In genomic region chr1:44220001-44220751, GRCh38 we compare ENCODE assay signal across 18 cellular contexts. TPM values are rescaled to one million over a fixed set of nuclear protein-coding genes. Genes with fewer than 3 reads are reported as not detected.
DNase-seq lines count a peak whose midpoint lies in the region; ATAC-seq and TF ChIP-seq lines count a peak whose summit lies in the region.
"Had no signal": no experiment of that assay in that cellular context is flagged by ENCODE, and none has a peak within 500 bp of the region (broad histone marks: within the 10 kb centered on the region; RNA-seq: fewer than 3 reads in every experiment).

No MANE protein-coding gene starts in this region.

- TF ChIP-seq CTCF in AG04450 (IDR thresholded peaks at IDR 0.05; ENCODE audit: low read depth, low read length), result peak; percentile 39
- TF ChIP-seq CTCF in astrocyte of the spinal cord (IDR thresholded peaks at IDR 0.05; ENCODE audit: low read depth, low read length), result no peak
- TF ChIP-seq CTCF in testis (IDR thresholded peaks at IDR 0.05), result no peak

- no peak overlapping the region for H2AK5ac ChIP-seq in mesenchymal stem cell (ENCODE audit: low read length, severe bottlenecking)

- no peak overlapping the region for H2AFZ ChIP-seq in GM23248
- no peak overlapping the region for H2AFZ ChIP-seq in mesenchymal stem cell (ENCODE audit: low read depth, low read length)

- H4K8ac ChIP-seq in mesenchymal stem cell (ENCODE audit: low read length), result peak overlapping the region; percentile 62

- no peak overlapping the region for H2BK15ac ChIP-seq in mesenchymal stem cell (ENCODE audit: low read depth, poor library complexity, severe bottlenecking)

- H3K79me2 ChIP-seq in GM23248 (ENCODE audit: insufficient read depth), result no peaks in the 10 kb centered on the region

- in situ Hi-C loops in GM23248 (cut with MboI) (loop anchor here (10.0 kb wide), 1 partner anchor 375 kb away; no protein-coding TSS in a partner anchor), astrocyte of the spinal cord (cut with HindIII; ENCODE audit: low sequenced_read_pairs) (no loop called here), HAP-1 (cut with MboI; ENCODE audit: low sequenced_read_pairs) (no loop called here)

- no peak overlapping the region for H2BK120ac ChIP-seq in mesenchymal stem cell (ENCODE audit: low read depth, low read length)

- WGBS in GM23248 (ENCODE audit: low coverage in 1 of 2, low lambda C conversion rate in 2 of 2, missing lambda C conversion rate in 2 of 2), 2 experiments, result 65 to 67% methylated on average over 27 to 31 of the region's 31 CpGs
- WGBS in mesenchymal stem cell, result 72% methylated on average over 26 of the region's 31 CpGs
- WGBS in testis, 2 donors, result 75 to 80% methylated on average over 1 to 31 of the region's 31 CpGs

- H3F3A ChIP-seq in GM23248 (ENCODE audit: insufficient read depth), result no peaks in the 10 kb centered on the region

- H3K9me3 ChIP-seq in AG04450 (ENCODE audit: control insufficient read depth, insufficient read depth, low read length), result no peaks in the 10 kb centered on the region; the same call in 1 of the 2 replicates
- H3K9me3 ChIP-seq in GM23248 (ENCODE audit: low read depth), result no peaks in the 10 kb centered on the region
- H3K9me3 ChIP-seq in mesenchymal stem cell (ENCODE audit: control insufficient read depth, low read length), result no peaks in the 10 kb centered on the region
- H3K9me3 ChIP-seq in testis, result no peaks in the 10 kb centered on the region
- no peaks in the 10 kb centered on the region for H3K9me3 ChIP-seq in HAP-1
- H3K9me3 ChIP-seq: esophagus squamous epithelium, thoracic aorta had no signal

- H3K4me3 ChIP-seq in AG04450 (ENCODE audit: low read depth, low read length) (no peak overlapping the region), GM23248 (no peak overlapping the region), astrocyte of the spinal cord (ENCODE audit: low read depth, low read length) (no peak overlapping the region), mesenchymal stem cell (ENCODE audit: insufficient read depth in 1 of 2, low read depth in 1 of 2, low read length in 2 of 2) (no peak overlapping the region), testis (no peak overlapping the region), HAP-1 (no peak overlapping the region)
- H3K4me3 ChIP-seq: esophagus squamous epithelium, thoracic aorta had no signal

- peaks cover 5% of the 10 kb centered on the region; the same call in 1 of the 2 replicates for H3K36me3 ChIP-seq in GM23248 (ENCODE audit: low read depth)
- peaks cover 67 to 74% of the 10 kb centered on the region in 2 experiments for H3K36me3 ChIP-seq in mesenchymal stem cell (ENCODE audit: control insufficient read depth in 1 of 2, insufficient read depth in 2 of 2, low read depth in 1 of 2, low read length in 2 of 2)
- no peaks in the 10 kb centered on the region for H3K36me3 ChIP-seq in testis (ENCODE audit: low read depth, missing control alignments)
- H3K36me3 ChIP-seq in HAP-1 (replicated peaks), result peaks cover 52% of the 10 kb centered on the region

- H3K9me2 ChIP-seq in GM23248 (ENCODE audit: insufficient read depth), result no peaks in the 10 kb centered on the region

- intact Hi-C loops in testis (cut with DNase I; ENCODE audit: low total_unique reads), result no loop called here

- H3K9ac ChIP-seq in GM23248, result peak overlapping the region; percentile 38
- H3K9ac ChIP-seq in mesenchymal stem cell (ENCODE audit: low read length), result no peak overlapping the region

- POLR2A ChIA-PET in AG04450 (lab: Yijun Ruan, JAX), result interaction anchor here (0.6 to 1.5 kb wide), 4 partner anchors 20 to 375 kb away, joined by 3 to 12 read pairs (median 4); no protein-coding TSS in a partner anchor

- H3K79me1 ChIP-seq in mesenchymal stem cell (replicated peaks; ENCODE audit: low read length, poor library complexity, severe bottlenecking), result peaks cover 15% of the 10 kb centered on the region

- CTCF ChIA-PET in AG04450 (lab: Charles Lee), result interaction anchor here (0.9 to 7.3 kb wide), 6 partner anchors 19 to 433 kb away, joined by 3 to 57 read pairs (median 14); no protein-coding TSS in a partner anchor

- H4K91ac ChIP-seq in mesenchymal stem cell (ENCODE audit: low read length), result no peak overlapping the region

- H3K4me1 ChIP-seq in GM23248 (ENCODE audit: insufficient read depth) (0 out of 2 replicates have a peak, but pooled peaks cover 8% of the 10 kb centered on the region), mesenchymal stem cell (ENCODE audit: control insufficient read depth, insufficient read depth, low read depth, low read length) (peaks cover 26% of the 10 kb centered on the region), testis (no peaks in the 10 kb centered on the region), HAP-1 (no peaks in the 10 kb centered on the region)
- H3K4me1 ChIP-seq: esophagus squamous epithelium had no signal

- H3K14ac ChIP-seq in mesenchymal stem cell (ENCODE audit: low read length in 2 of 2), result no peak overlapping the region

- peak overlapping the region in 1 of 2 experiments; percentile 7 for H3K18ac ChIP-seq in mesenchymal stem cell (ENCODE audit: low read depth in 1 of 2, low read length in 2 of 2)

- H3K27ac ChIP-seq in AG04450 (ENCODE audit: low read depth, low read length) (peak overlapping the region; percentile 52), GM23248 (peak overlapping the region; percentile 49), mesenchymal stem cell (ENCODE audit: low read length, poor library complexity, severe bottlenecking) (no peak overlapping the region), testis (no peak overlapping the region)
- H3K27ac ChIP-seq: esophagus squamous epithelium, thoracic aorta had no signal

- DNase-seq in AG04450 (ENCODE audit: low read depth, low spot score), result peak; percentile 54
- DNase-seq in GM23248, result peak; percentile 85
- DNase-seq in astrocyte of the spinal cord (ENCODE audit: low read depth, low spot score), result peak; percentile 35
- peak; percentile 92 for DNase-seq in mesenchymal stem cell
- DNase-seq in testis, result no peak
- no peak for DNase-seq in HAP-1 (ENCODE audit: low spot score in 2 of 2)
- DNase-seq in pons (ENCODE audit: low spot score), result no peak
- DNase-seq: activated CD4-positive, alpha-beta memory T cell treated with anti-CD3 and anti-CD28 coated beads, Interleukin-2, amount 10 ng/mL, durations not matched to agents 7 days and 5 days; activated gamma-delta T cell; esophagus squamous epithelium; KBM-7; left colon; NCI-H1105 treated with DMSO at 0.1 percent for 48 hours; NCI-H2171 treated with DMSO at 0.1 percent for 48 hours; NK-92 treated with Interleukin-12 subunit alpha and Interleukin-12 subunit beta, amount 100 ng/mL, for 24 hours; SIG-M5 had no signal

- no peaks in the 10 kb centered on the region for H4K20me1 ChIP-seq in GM23248 (ENCODE audit: insufficient read depth)

- H3K27me3 ChIP-seq in AG04450 (ENCODE audit: control insufficient read depth, insufficient read depth, low read length) (no peaks in the 10 kb centered on the region), GM23248 (replicated peaks; ENCODE audit: insufficient read depth) (no peaks in the 10 kb centered on the region), mesenchymal stem cell (ENCODE audit: control insufficient read depth in 1 of 2, insufficient read depth in 1 of 2, low read length in 2 of 2) (no peaks in the 10 kb centered on the region), testis (no peaks in the 10 kb centered on the region), HAP-1 (ENCODE audit: low read depth) (no peaks in the 10 kb centered on the region)
- H3K27me3 ChIP-seq: esophagus squamous epithelium had no signal

- no peak for ATAC-seq in HG03025 (IDR thresholded peaks at IDR 0.05; ENCODE audit: low FRiP score, unreplicated experiment)
- ATAC-seq: left colon had no signal

- no peak overlapping the region for H3K23ac ChIP-seq in mesenchymal stem cell (ENCODE audit: low read length in 2 of 2)

- H3K4me2 ChIP-seq in GM23248 (ENCODE audit: unreplicated experiment), result peak overlapping the region; percentile 31
- no peak overlapping the region for H3K4me2 ChIP-seq in mesenchymal stem cell (ENCODE audit: low read length, poor library complexity, severe bottlenecking)

- TF ChIP-seq POLR2A in testis (IDR thresholded peaks at IDR 0.05), result no peak

- no peak overlapping the region for H2BK5ac ChIP-seq in mesenchymal stem cell (ENCODE audit: low read depth, low read length, poor library complexity, severe bottlenecking)

- H3K4ac ChIP-seq in mesenchymal stem cell (ENCODE audit: low read depth in 1 of 2, low read length in 2 of 2), result no peak overlapping the region

- H2BK12ac ChIP-seq in mesenchymal stem cell (ENCODE audit: low read length in 2 of 2), result peak overlapping the region in 1 of 2 experiments; percentile 7

RNA-seq across cellular contexts. Expression of gene DMAP1, which starts 6.9 kb away (rescaled TPM):
- polyA plus RNA-seq in AG04450 (2011; rRNA removed) (27.0 and 31.5 TPM in 2 replicates), GM23248 (2016; fragmentation: Nextera tagmentation; extraction: Ambion mirVana) (30.5 and 32.7 TPM in 2 replicates), testis (ENCODE audit: insufficient read depth, low read depth, low replicate concordance) (54.2 TPM)
- 48.4 and 50.3 TPM in 2 replicates for polyA minus RNA-seq in AG04450 (2011; rRNA and poly(A)+ RNA removed)
- 9.6 and 16.0 TPM in 2 replicates for total RNA-seq in GM23248 (2014; rRNA removed; shearing (Covaris generic))
- polyA plus RNA-seq in mesenchymal stem cell (2013, experiment 1 of 2), result 18.5 TPM
- 18.4 TPM for polyA plus RNA-seq in mesenchymal stem cell (2013, experiment 2 of 2)
- 10 to 100 TPM; 84.2 to 86.6 TPM for total RNA-seq in testis

Comparison
In these comparisons a context has a peak if more than half of its experiments do, and no peak if none do; other contexts are left out.
1. DNase-seq: peak in AG04450 (single experiment), GM23248 (single experiment), astrocyte of the spinal cord (single experiment) and mesenchymal stem cell (single experiment); none in testis (single experiment), HAP-1 (0 of 2) and pons (single experiment).
2. H3K27ac ChIP-seq: peak in AG04450 (single experiment) and GM23248 (single experiment); none in mesenchymal stem cell (single experiment) and testis (0 of 2).